Comparison of ENCODE assay signal across 8 cellular contexts in genomic region chr4:2482693-2483092, GRCh38. TPM values are rescaled to one million over a fixed set of nuclear protein-coding genes. Genes with fewer than 3 reads are reported as not detected.
DNase-seq lines count a peak whose midpoint lies in the region; TF ChIP-seq lines count a peak whose summit lies in the region.

No MANE protein-coding gene starts in this region.

- TF ChIP-seq POLR2A in breast epithelium (IDR thresholded peaks at IDR 0.05): no peak

- H3K4me1 ChIP-seq in breast epithelium: peaks cover 5 to 23% of the 10 kb centered on the region in 2 donors
- H3K4me1 ChIP-seq in mucosa of stomach (ENCODE audit: control insufficient read depth, insufficient read depth, low read length): peaks cover 94% of the 10 kb centered on the region
- H3K4me1 ChIP-seq in BE2C: peaks cover 8% of the 10 kb centered on the region

- no peaks in the 10 kb centered on the region for H3K9me3 ChIP-seq in breast epithelium
- H3K9me3 ChIP-seq in mucosa of stomach (ENCODE audit: control insufficient read depth, low read length): no peaks in the 10 kb centered on the region
- H3K9me3 ChIP-seq in BE2C: no peaks in the 10 kb centered on the region

- no peak for DNase-seq in breast epithelium (ENCODE audit: low spot score in 2 of 2)
- no peak for DNase-seq in MCF 10A (ENCODE audit: unreplicated experiment)
- DNase-seq in LNCaP clone FGC (ENCODE audit: low read depth): peak; percentile 67
- no peak for DNase-seq in T-helper 9 cell
- no peak for DNase-seq in DMS 273 (lab: John Stamatoyannopoulos, UW; ENCODE audit: unreplicated experiment)
- no peak for DNase-seq in BE2C

- POLR2A ChIA-PET in MCF 10A (lab: Yijun Ruan, JAX): no interaction called here

- peaks cover 7% of the 10 kb centered on the region for H3K36me3 Mint-ChIP-seq in MCF 10A (ENCODE audit: insufficient read depth, unreplicated experiment)
- peaks cover 35% of the 10 kb centered on the region for H3K36me3 Mint-ChIP-seq in dendritic cell treated with granulocyte-macrophage colony-stimulating factor and Interleukin-4, amounts not matched to agents 40 ng/mL and 50 ng/mL, for 4 days (ENCODE audit: low read depth)

- peak overlapping the region; percentile 45 for H3K9ac ChIP-seq in mucosa of stomach (ENCODE audit: low read length)

- H3K4me1 Mint-ChIP-seq in MCF 10A (ENCODE audit: insufficient read depth, unreplicated experiment): peaks cover 53% of the 10 kb centered on the region
- peaks cover 88% of the 10 kb centered on the region for H3K4me1 Mint-ChIP-seq in dendritic cell treated with granulocyte-macrophage colony-stimulating factor and Interleukin-4, amounts not matched to agents 40 ng/mL and 50 ng/mL, for 4 days (ENCODE audit: low read depth)

- no TSS peak for BruUV-seq in MCF 10A (replicated peaks; lab: Mats Ljungman, UMichigan)

- H3K36me3 ChIP-seq in breast epithelium: no peaks in the 10 kb centered on the region
- no peaks in the 10 kb centered on the region for H3K36me3 ChIP-seq in mucosa of stomach (ENCODE audit: control insufficient read depth, insufficient read depth, low read length)
- H3K36me3 ChIP-seq in BE2C: peaks cover 5% of the 10 kb centered on the region; the same call in 1 of the 2 replicates

- H3K4me3 ChIP-seq in breast epithelium (peak overlapping the region in 1 of 3 donors; percentile 23), LNCaP clone FGC (ENCODE audit: low read depth, low read length) (0 out of 2 replicates have a peak overlapping the region, but pooled peaks have one; percentile 15), mucosa of stomach (ENCODE audit: low read length) (peak overlapping the region; percentile 6), BE2C (ENCODE audit: low read depth, low read length) (no peak overlapping the region)

- TF ChIP-seq CTCF in breast epithelium (IDR thresholded peaks at IDR 0.05) (no peak), MCF 10A (IDR thresholded peaks at IDR 0.05; ENCODE audit: unreplicated experiment) (no peak), LNCaP clone FGC (IDR thresholded peaks at IDR 0.05; ENCODE audit: control insufficient read depth, extremely low read depth, insufficient read depth) (no peak), BE2C (IDR thresholded peaks at IDR 0.05; ENCODE audit: low read depth, low read length) (no peak)

- intact Hi-C loops in breast epithelium (cut with DNase I; ENCODE audit: low total_unique reads) (no loop called here), MCF 10A (cut with micrococcal nuclease) (no loop called here)
- intact Hi-C loops in dendritic cell treated with granulocyte-macrophage colony-stimulating factor and Interleukin-4, amounts not matched to agents 40 ng/mL and 50 ng/mL, for 4 days (cut with micrococcal nuclease): no loop called here

- peak overlapping the region; percentile 64 to 80 for H3K27ac ChIP-seq in breast epithelium

- no peaks in the 10 kb centered on the region for H3K27me3 Mint-ChIP-seq in MCF 10A (ENCODE audit: insufficient read depth, unreplicated experiment)
- no peaks in the 10 kb centered on the region for H3K27me3 Mint-ChIP-seq in dendritic cell treated with granulocyte-macrophage colony-stimulating factor and Interleukin-4, amounts not matched to agents 40 ng/mL and 50 ng/mL, for 4 days

- H3K9me3 Mint-ChIP-seq in MCF 10A (ENCODE audit: unreplicated experiment): no peaks in the 10 kb centered on the region
- no peaks in the 10 kb centered on the region for H3K9me3 Mint-ChIP-seq in dendritic cell treated with granulocyte-macrophage colony-stimulating factor and Interleukin-4, amounts not matched to agents 40 ng/mL and 50 ng/mL, for 4 days

- H3K4me3 Mint-ChIP-seq in MCF 10A (ENCODE audit: unreplicated experiment): no peak overlapping the region
- H3K4me3 Mint-ChIP-seq in dendritic cell treated with granulocyte-macrophage colony-stimulating factor and Interleukin-4, amounts not matched to agents 40 ng/mL and 50 ng/mL, for 4 days: peak overlapping the region; percentile 23

- H3K27ac Mint-ChIP-seq in MCF 10A (ENCODE audit: low read depth, unreplicated experiment): no peak overlapping the region
- H3K27ac Mint-ChIP-seq in dendritic cell treated with granulocyte-macrophage colony-stimulating factor and Interleukin-4, amounts not matched to agents 40 ng/mL and 50 ng/mL, for 4 days: peak overlapping the region; percentile 60

- CTCF ChIA-PET in MCF 10A (lab: Yijun Ruan, JAX): no interaction called here

- H3K27me3 ChIP-seq in breast epithelium: no peaks in the 10 kb centered on the region
- no peaks in the 10 kb centered on the region for H3K27me3 ChIP-seq in mucosa of stomach (ENCODE audit: control insufficient read depth, insufficient read depth, low read length)
- H3K27me3 ChIP-seq in BE2C: no peaks in the 10 kb centered on the region

RNA-seq across cellular contexts. Expression of gene RNF4, which starts 13.8 kb away (rescaled TPM):
- total RNA-seq in breast epithelium (10 to 100 TPM; 35.7 to 52.7 (median 40.8) TPM), MCF 10A (2022) (81.4 and 89.7 TPM in 2 replicates)
- 49.0 TPM for polyA plus RNA-seq in BE2C (2012; ENCODE audit: insufficient read depth, insufficient read length, low read depth)

RNA-seq across cellular contexts. Expression of gene FAM193A, which starts 53.8 kb away (rescaled TPM):
- total RNA-seq in breast epithelium: 10 to 100 TPM; 24.5 to 26.5 (median 24.7) TPM
- total RNA-seq in MCF 10A (2022): 30.7 and 31.3 TPM in 2 replicates
- 16.7 TPM for polyA plus RNA-seq in BE2C (2012; ENCODE audit: insufficient read depth, insufficient read length, low read depth)
